ENCODE assay signal across 22 cellular contexts in the genomic region with DNA sequence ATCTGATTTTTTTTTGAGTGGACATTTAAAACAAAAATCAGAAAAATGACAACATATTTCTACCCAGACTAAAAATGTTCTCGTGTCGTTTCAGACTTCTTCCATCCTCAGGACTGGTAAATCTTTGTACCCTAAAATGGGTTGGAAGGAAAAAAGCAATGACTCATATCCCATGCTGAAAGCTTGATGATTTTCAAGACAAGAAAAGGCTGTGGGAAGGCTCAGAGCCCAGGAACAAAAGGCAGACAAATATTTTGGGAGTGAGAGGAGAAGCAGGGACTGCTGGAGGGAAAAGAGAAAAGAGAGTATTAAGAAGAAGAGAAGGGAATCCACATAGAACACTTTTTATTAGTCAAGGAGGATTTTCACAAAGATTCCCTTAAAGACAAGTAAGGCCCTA.
DNase-seq lines count a peak whose midpoint lies in the region; ATAC-seq, FAIRE-seq and TF ChIP-seq lines count a peak whose summit lies in the region.
"Had no signal": no experiment of that assay in that cellular context is flagged by ENCODE, and none has a peak within 500 bp of the region (broad histone marks: within the 10 kb centered on the region; RNA-seq: fewer than 3 reads in every experiment).

No MANE protein-coding gene starts in this region.

- H3K4me3 ChIP-seq in fibroblast of pulmonary artery (replicated peaks; ENCODE audit: low read depth, low read length): no peak overlapping the region
- H3K4me3 ChIP-seq in lower leg skin (ENCODE audit: low read depth, poor library complexity, severe bottlenecking): no peak overlapping the region
- H3K4me3 ChIP-seq: cardiac muscle cell, prostate gland had no signal

- intact Hi-C loops in lower leg skin (cut with DNase I; ENCODE audit: low total_unique reads): loop anchor here (10.0 kb wide), 1 partner anchor 50 kb away; no protein-coding TSS in a partner anchor

- TF ChIP-seq CTCF in fibroblast of pulmonary artery (IDR thresholded peaks at IDR 0.05; ENCODE audit: low read length, missing control alignments): no peak
- no peak for TF ChIP-seq CTCF in mesothelial cell of epicardium (IDR thresholded peaks at IDR 0.05; ENCODE audit: unreplicated experiment)
- TF ChIP-seq CTCF in lower leg skin (IDR thresholded peaks at IDR 0.05): no peak

- peak overlapping the region; percentile 47 for H3K27ac Mint-ChIP-seq in mesothelial cell of epicardium
- H3K27ac Mint-ChIP-seq: naive B cell had no signal

- FAIRE-seq in RCC 7860 (lab: Jason Lieb, UNC): no peak
- FAIRE-seq: endometrium had no signal

- H3K4me1 Mint-ChIP-seq in mesothelial cell of epicardium: peaks cover 35% of the 10 kb centered on the region
- H3K4me1 Mint-ChIP-seq: naive B cell had no signal

- peaks cover 29% of the 10 kb centered on the region for H3K9me3 Mint-ChIP-seq in mesothelial cell of epicardium

- peaks cover 10% of the 10 kb centered on the region for H3K36me3 Mint-ChIP-seq in mesothelial cell of epicardium
- H3K36me3 Mint-ChIP-seq: naive B cell had no signal

- WGBS in lower leg skin, 2 donors: 54 to 63% methylated on average over 2 of the region's 2 CpGs

- H3K4me3 Mint-ChIP-seq in mesothelial cell of epicardium: no peak overlapping the region
- H3K4me3 Mint-ChIP-seq: naive B cell had no signal

- ATAC-seq in GM18868 (IDR thresholded peaks at IDR 0.05; ENCODE audit: unreplicated experiment) (no peak), HG02610 (IDR thresholded peaks at IDR 0.05; ENCODE audit: unreplicated experiment) (no peak)
- ATAC-seq: left colon, Panc1 had no signal

- no peaks in the 10 kb centered on the region for H3K27me3 Mint-ChIP-seq in mesothelial cell of epicardium (ENCODE audit: low read depth)

- TF ChIP-seq POLR2A in lower leg skin (IDR thresholded peaks at IDR 0.05): no peak

- DNase-seq in AG20443 (ENCODE audit: low spot score) (peak; percentile 63), amniotic epithelial cell (ENCODE audit: low read depth) (peak; percentile 39), fibroblast of pulmonary artery (ENCODE audit: low read depth) (peak; percentile 87), mesothelial cell of epicardium (ENCODE audit: low spot score in 2 of 2, unreplicated experiment in 2 of 2) (no peak), lower leg skin (ENCODE audit: low spot score in 2 of 2) (no peak), RCC 7860 (ENCODE audit: low spot score) (no peak)
- DNase-seq: activated CD4-positive, CD25-positive, alpha-beta regulatory T cell; activated gamma-delta T cell; GDM1; head of caudate nucleus; left colon; MM.1S; naive B cell; NCI-H2029 treated with DMSO at 0.1 percent for 48 hours; NCI-H526 treated with DMSO at 0.1 percent for 48 hours; stimulated activated CD4-positive, alpha-beta T cell treated with anti-CD3 and anti-CD28 coated beads, Interleukin-1b, Interleukin-23, amount 100 ng/mL, for 48 hours had no signal

Comparison
In these comparisons a context has a peak if more than half of its experiments do, and no peak if none do; other contexts are left out.
1. DNase-seq: peak in AG20443 (single experiment), amniotic epithelial cell (single experiment) and fibroblast of pulmonary artery (single experiment); none in mesothelial cell of epicardium (0 of 2), lower leg skin (0 of 2) and RCC 7860 (single experiment).